1 cellular context compared by ENCODE assay signal in the genomic region with DNA sequence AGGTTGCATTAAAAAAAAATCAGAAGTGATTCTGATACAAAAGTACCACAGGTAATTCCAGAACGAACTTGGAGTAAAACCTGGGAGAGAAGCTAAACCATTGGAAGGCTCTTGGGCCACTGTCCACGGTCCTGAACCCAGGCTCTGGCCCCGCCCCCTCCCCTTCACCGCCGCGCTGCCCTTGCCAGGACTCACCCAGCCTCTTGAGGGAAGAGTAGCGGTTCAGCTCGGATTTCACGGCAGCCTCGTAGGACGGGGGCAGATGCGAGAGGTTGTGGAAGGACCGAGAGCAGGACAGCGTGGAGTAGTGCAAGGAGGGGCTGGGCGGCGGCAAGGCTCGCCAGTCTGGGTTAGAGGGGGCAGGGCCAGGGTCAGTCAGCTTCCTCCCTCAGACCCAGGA.
A peak's percentile ranks its signal among the peaks of the same experiment; 100 is the strongest.
TF ChIP-seq lines count a peak whose summit lies in the region.

No MANE protein-coding gene starts in this region.

TF ChIP-seq in HEK293, 187 proteins besides CTCF, POLR2A, EP300 and RAD21 (continued from another document):
- TF ChIP-seq ZNF394 (tag by site-specific recombination; IDR thresholded peaks at IDR 0.05; ENCODE audit: borderline replicate concordance) (peak; percentile 61; the same call in 1 of the 2 replicates), ZNF843 (tag by site-specific recombination; IDR thresholded peaks at IDR 0.05) (no peak), KLF8 (tag by site-specific recombination; IDR thresholded peaks at IDR 0.05) (peak; percentile 33; the same call in 1 of the 2 replicates), KLF16 (tag by site-specific recombination; IDR thresholded peaks at IDR 0.05) (0 out of 2 replicates have a peak, but pooled peaks have one; percentile 33), KLF9 (tag by site-specific recombination; IDR thresholded peaks at IDR 0.05; ENCODE audit: low read depth) (peak; percentile 79), SP3 (tag by site-specific recombination; IDR thresholded peaks at IDR 0.05) (peak; percentile 43), ZFP41 (tag by site-specific recombination; IDR thresholded peaks at IDR 0.05; ENCODE audit: borderline replicate concordance) (no peak), ZSCAN23 (tag by site-specific recombination; IDR thresholded peaks at IDR 0.05) (no peak), ZXDB (tag by site-specific recombination; IDR thresholded peaks at IDR 0.05) (0 out of 2 replicates have a peak, but pooled peaks have one; percentile 30), ZNF335 (tag by site-specific recombination; conservative IDR thresholded peaks at IDR 0.05) (no peak), ZNF354C (tag by site-specific recombination; IDR thresholded peaks at IDR 0.05; ENCODE audit: borderline replicate concordance, low read depth) (no peak), ZNF626 (tag by site-specific recombination; IDR thresholded peaks at IDR 0.05) (no peak), ZNF571 (tag by site-specific recombination; IDR thresholded peaks at IDR 0.05) (no peak), ZNF670 (tag by site-specific recombination; IDR thresholded peaks at IDR 0.05; ENCODE audit: low read depth) (no peak), ZNF132 (tag by site-specific recombination; IDR thresholded peaks at IDR 0.05; ENCODE audit: borderline replicate concordance) (no peak), ZNF426 (tag by site-specific recombination; IDR thresholded peaks at IDR 0.05) (no peak), ZNF10 (tag by site-specific recombination; IDR thresholded peaks at IDR 0.05) (peak; percentile 79), YY2 (tag by site-specific recombination; IDR thresholded peaks at IDR 0.05) (no peak)
- TF ChIP-seq, protein P1, sequence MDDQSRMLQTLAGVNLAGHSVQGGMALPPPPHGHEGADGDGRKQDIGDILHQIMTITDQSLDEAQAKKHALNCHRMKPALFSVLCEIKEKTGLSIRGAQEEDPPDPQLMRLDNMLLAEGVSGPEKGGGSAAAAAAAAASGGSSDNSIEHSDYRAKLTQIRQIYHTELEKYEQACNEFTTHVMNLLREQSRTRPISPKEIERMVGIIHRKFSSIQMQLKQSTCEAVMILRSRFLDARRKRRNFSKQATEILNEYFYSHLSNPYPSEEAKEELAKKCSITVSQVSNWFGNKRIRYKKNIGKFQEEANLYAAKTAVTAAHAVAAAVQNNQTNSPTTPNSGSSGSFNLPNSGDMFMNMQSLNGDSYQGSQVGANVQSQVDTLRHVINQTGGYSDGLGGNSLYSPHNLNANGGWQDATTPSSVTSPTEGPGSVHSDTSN (CRISPR knock-in tag; IDR thresholded peaks at IDR 0.05), result peak; percentile 95
- TF ChIP-seq, protein P2, sequence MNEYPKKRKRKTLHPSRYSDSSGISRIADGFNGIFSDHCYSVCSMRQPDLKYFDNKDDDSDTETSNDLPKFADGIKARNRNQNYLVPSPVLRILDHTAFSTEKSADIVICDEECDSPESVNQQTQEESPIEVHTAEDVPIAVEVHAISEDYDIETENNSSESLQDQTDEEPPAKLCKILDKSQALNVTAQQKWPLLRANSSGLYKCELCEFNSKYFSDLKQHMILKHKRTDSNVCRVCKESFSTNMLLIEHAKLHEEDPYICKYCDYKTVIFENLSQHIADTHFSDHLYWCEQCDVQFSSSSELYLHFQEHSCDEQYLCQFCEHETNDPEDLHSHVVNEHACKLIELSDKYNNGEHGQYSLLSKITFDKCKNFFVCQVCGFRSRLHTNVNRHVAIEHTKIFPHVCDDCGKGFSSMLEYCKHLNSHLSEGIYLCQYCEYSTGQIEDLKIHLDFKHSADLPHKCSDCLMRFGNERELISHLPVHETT (tag by site-specific recombination; IDR thresholded peaks at IDR 0.05), result no peak
- TF ChIP-seq, protein P3, sequence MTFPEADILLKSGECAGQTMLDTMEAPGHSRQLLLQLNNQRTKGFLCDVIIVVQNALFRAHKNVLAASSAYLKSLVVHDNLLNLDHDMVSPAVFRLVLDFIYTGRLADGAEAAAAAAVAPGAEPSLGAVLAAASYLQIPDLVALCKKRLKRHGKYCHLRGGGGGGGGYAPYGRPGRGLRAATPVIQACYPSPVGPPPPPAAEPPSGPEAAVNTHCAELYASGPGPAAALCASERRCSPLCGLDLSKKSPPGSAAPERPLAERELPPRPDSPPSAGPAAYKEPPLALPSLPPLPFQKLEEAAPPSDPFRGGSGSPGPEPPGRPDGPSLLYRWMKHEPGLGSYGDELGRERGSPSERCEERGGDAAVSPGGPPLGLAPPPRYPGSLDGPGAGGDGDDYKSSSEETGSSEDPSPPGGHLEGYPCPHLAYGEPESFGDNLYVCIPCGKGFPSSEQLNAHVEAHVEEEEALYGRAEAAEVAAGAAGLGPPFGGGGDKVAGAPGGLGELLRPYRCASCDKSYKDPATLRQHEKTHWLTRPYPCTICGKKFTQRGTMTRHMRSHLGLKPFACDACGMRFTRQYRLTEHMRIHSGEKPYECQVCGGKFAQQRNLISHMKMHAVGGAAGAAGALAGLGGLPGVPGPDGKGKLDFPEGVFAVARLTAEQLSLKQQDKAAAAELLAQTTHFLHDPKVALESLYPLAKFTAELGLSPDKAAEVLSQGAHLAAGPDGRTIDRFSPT (tag by site-specific recombination; IDR thresholded peaks at IDR 0.05), result peak; percentile 86
- TF ChIP-seq, protein P4, sequence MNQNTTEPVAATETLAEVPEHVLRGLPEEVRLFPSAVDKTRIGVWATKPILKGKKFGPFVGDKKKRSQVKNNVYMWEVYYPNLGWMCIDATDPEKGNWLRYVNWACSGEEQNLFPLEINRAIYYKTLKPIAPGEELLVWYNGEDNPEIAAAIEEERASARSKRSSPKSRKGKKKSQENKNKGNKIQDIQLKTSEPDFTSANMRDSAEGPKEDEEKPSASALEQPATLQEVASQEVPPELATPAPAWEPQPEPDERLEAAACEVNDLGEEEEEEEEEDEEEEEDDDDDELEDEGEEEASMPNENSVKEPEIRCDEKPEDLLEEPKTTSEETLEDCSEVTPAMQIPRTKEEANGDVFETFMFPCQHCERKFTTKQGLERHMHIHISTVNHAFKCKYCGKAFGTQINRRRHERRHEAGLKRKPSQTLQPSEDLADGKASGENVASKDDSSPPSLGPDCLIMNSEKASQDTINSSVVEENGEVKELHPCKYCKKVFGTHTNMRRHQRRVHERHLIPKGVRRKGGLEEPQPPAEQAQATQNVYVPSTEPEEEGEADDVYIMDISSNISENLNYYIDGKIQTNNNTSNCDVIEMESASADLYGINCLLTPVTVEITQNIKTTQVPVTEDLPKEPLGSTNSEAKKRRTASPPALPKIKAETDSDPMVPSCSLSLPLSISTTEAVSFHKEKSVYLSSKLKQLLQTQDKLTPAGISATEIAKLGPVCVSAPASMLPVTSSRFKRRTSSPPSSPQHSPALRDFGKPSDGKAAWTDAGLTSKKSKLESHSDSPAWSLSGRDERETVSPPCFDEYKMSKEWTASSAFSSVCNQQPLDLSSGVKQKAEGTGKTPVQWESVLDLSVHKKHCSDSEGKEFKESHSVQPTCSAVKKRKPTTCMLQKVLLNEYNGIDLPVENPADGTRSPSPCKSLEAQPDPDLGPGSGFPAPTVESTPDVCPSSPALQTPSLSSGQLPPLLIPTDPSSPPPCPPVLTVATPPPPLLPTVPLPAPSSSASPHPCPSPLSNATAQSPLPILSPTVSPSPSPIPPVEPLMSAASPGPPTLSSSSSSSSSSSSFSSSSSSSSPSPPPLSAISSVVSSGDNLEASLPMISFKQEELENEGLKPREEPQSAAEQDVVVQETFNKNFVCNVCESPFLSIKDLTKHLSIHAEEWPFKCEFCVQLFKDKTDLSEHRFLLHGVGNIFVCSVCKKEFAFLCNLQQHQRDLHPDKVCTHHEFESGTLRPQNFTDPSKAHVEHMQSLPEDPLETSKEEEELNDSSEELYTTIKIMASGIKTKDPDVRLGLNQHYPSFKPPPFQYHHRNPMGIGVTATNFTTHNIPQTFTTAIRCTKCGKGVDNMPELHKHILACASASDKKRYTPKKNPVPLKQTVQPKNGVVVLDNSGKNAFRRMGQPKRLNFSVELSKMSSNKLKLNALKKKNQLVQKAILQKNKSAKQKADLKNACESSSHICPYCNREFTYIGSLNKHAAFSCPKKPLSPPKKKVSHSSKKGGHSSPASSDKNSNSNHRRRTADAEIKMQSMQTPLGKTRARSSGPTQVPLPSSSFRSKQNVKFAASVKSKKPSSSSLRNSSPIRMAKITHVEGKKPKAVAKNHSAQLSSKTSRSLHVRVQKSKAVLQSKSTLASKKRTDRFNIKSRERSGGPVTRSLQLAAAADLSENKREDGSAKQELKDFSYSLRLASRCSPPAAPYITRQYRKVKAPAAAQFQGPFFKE (tag by site-specific recombination; IDR thresholded peaks at IDR 0.05; ENCODE audit: borderline replicate concordance), result no peak
- TF ChIP-seq, protein P5, sequence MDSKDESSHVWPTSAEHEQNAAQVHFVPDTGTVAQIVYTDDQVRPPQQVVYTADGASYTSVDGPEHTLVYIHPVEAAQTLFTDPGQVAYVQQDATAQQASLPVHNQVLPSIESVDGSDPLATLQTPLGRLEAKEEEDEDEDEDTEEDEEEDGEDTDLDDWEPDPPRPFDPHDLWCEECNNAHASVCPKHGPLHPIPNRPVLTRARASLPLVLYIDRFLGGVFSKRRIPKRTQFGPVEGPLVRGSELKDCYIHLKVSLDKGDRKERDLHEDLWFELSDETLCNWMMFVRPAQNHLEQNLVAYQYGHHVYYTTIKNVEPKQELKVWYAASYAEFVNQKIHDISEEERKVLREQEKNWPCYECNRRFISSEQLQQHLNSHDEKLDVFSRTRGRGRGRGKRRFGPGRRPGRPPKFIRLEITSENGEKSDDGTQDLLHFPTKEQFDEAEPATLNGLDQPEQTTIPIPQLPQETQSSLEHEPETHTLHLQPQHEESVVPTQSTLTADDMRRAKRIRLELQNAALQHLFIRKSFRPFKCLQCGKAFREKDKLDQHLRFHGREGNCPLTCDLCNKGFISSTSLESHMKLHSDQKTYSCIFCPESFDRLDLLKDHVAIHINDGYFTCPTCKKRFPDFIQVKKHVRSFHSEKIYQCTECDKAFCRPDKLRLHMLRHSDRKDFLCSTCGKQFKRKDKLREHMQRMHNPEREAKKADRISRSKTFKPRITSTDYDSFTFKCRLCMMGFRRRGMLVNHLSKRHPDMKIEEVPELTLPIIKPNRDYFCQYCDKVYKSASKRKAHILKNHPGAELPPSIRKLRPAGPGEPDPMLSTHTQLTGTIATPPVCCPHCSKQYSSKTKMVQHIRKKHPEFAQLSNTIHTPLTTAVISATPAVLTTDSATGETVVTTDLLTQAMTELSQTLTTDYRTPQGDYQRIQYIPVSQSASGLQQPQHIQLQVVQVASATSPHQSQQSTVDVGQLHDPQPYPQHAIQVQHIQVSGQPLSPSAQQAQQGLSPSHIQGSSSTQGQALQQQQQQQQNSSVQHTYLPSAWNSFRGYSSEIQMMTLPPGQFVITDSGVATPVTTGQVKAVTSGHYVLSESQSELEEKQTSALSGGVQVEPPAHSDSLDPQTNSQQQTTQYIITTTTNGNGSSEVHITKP (tag by site-specific recombination; IDR thresholded peaks at IDR 0.05), result 0 out of 2 replicates have a peak, but pooled peaks have one; percentile 10
